Comparison of ENCODE assay signal across 12 cellular contexts in genomic region chr1:24015226-24016210, GRCh38. TPM values are rescaled to one million over a fixed set of nuclear protein-coding genes. Genes with fewer than 3 reads are reported as not detected.
DNase-seq lines count a peak whose midpoint lies in the region; ATAC-seq and TF ChIP-seq lines count a peak whose summit lies in the region.
"Had no signal": no experiment of that assay in that cellular context is flagged by ENCODE, and none has a peak within 500 bp of the region (broad histone marks: within the 10 kb centered on the region; RNA-seq: fewer than 3 reads in every experiment).

No MANE protein-coding gene starts in this region.

- H3K9me3 ChIP-seq in esophagus squamous epithelium (no peaks in the 10 kb centered on the region), mucosa of rectum (ENCODE audit: control insufficient read depth in 2 of 2, low read length in 2 of 2) (no peaks in the 10 kb centered on the region), transverse colon (no peaks in the 10 kb centered on the region), MM.1S (replicated peaks; ENCODE audit: insufficient read depth, low read length) (no peaks in the 10 kb centered on the region)

- H3K4me1 ChIP-seq in esophagus squamous epithelium, result peaks cover 6 to 38% (median 9%) of the 10 kb centered on the region in 3 donors
- peaks cover 32 to 53% of the 10 kb centered on the region in 2 donors for H3K4me1 ChIP-seq in mucosa of rectum (ENCODE audit: control insufficient read depth in 2 of 2, insufficient read depth in 2 of 2, low read length in 2 of 2)
- H3K4me1 ChIP-seq in transverse colon, result peaks cover 33 to 65% (median 58%) of the 10 kb centered on the region in 4 donors
- H3K4me1 ChIP-seq in MM.1S (ENCODE audit: low read length), result no peaks in the 10 kb centered on the region

- TF ChIP-seq EP300 in transverse colon (IDR thresholded peaks at IDR 0.05; ENCODE audit: low read depth), result no peak

- H3K4me3 ChIP-seq in esophagus squamous epithelium (no peak overlapping the region), mucosa of rectum (ENCODE audit: low read length in 2 of 2) (peak overlapping the region in 1 of 2 donors; percentile 31), transverse colon (no peak overlapping the region), MM.1S (ENCODE audit: low read length) (no peak overlapping the region)
- H3K4me3 ChIP-seq: PC-9 had no signal

- TF ChIP-seq POLR2A in esophagus squamous epithelium (IDR thresholded peaks at IDR 0.05), result no peak
- TF ChIP-seq POLR2A in transverse colon (IDR thresholded peaks at IDR 0.05), result no peak

- H3K9me2 ChIP-seq in MM.1S (replicated peaks; ENCODE audit: insufficient read depth, low read length), result no peaks in the 10 kb centered on the region

- H2AFZ ChIP-seq in MM.1S (ENCODE audit: low read length), result no peak overlapping the region
- H2AFZ ChIP-seq: PC-9 had no signal

- H3F3A ChIP-seq in MM.1S (ENCODE audit: insufficient read depth, low read length), result no peaks in the 10 kb centered on the region

- H3K27ac ChIP-seq in esophagus squamous epithelium, result peak overlapping the region in 3 of 4 donors; percentile 16 to 85 (median 67)
- H3K27ac ChIP-seq in mucosa of rectum (ENCODE audit: low read depth in 2 of 2, low read length in 2 of 2), result peak overlapping the region; percentile 37 to 45
- peak overlapping the region; percentile 92 to 96 (median 93) for H3K27ac ChIP-seq in transverse colon
- no peak overlapping the region for H3K27ac ChIP-seq in MM.1S (ENCODE audit: low read length)
- H3K27ac ChIP-seq: PC-9 had no signal

- in situ Hi-C loops in transverse colon (cut with MboI; ENCODE audit: low pct_ligation_motif_present in 1 of 4, low pct_unique_long_range_greater_than_20kb in 1 of 4, low sequenced_read_pairs in 3 of 4), result no loop called here

- WGBS in esophagus squamous epithelium, 2 donors, result 63 to 66% methylated on average over 6 of the region's 6 CpGs
- 26 to 56% methylated on average over 6 of the region's 6 CpGs for WGBS in transverse colon (ENCODE audit: low coverage in 1 of 2), 2 donors

- H3K4me2 ChIP-seq in MM.1S (ENCODE audit: low read depth, low read length), result no peak overlapping the region
- H3K4me2 ChIP-seq: PC-9 had no signal

- DNase-seq in LHCN-M2 (ENCODE audit: low read depth) (peak; percentile 54), esophagus squamous epithelium (lab: John Stamatoyannopoulos, UW) (no peak), transverse colon (no peak), posterior cingulate gyrus (no peak), MM.1S (no peak)
- DNase-seq: activated T-cell treated with anti-CD3 and anti-CD28 coated beads, Interleukin-2, amount 50 U/mL, for 1 hour; cerebellar nuclear complex; DMS53; PC-9 had no signal

- H3K27me3 ChIP-seq in esophagus squamous epithelium (no peaks in the 10 kb centered on the region), mucosa of rectum (ENCODE audit: control insufficient read depth in 2 of 2, insufficient read depth in 2 of 2, low read length in 2 of 2) (peaks cover 0 to 2% of the 10 kb centered on the region in 2 donors), transverse colon (no peaks in the 10 kb centered on the region), MM.1S (replicated peaks; ENCODE audit: insufficient read depth, low read length) (no peaks in the 10 kb centered on the region)

- H3K36me3 ChIP-seq in esophagus squamous epithelium, result no peaks in the 10 kb centered on the region
- no peaks in the 10 kb centered on the region for H3K36me3 ChIP-seq in mucosa of rectum (ENCODE audit: control insufficient read depth in 2 of 2, insufficient read depth in 2 of 2, low read length in 2 of 2)
- no peaks in the 10 kb centered on the region for H3K36me3 ChIP-seq in transverse colon
- no peaks in the 10 kb centered on the region for H3K36me3 ChIP-seq in MM.1S (replicated peaks; ENCODE audit: insufficient read depth, low read length)

- TF ChIP-seq CTCF in esophagus squamous epithelium (IDR thresholded peaks at IDR 0.05) (no peak), transverse colon (IDR thresholded peaks at IDR 0.05) (no peak), MM.1S (IDR thresholded peaks at IDR 0.05; ENCODE audit: low read length) (no peak)

- no peaks in the 10 kb centered on the region for H4K20me1 ChIP-seq in MM.1S (ENCODE audit: insufficient read depth, low read length)

- ATAC-seq in GM21390 (IDR thresholded peaks at IDR 0.05; ENCODE audit: unreplicated experiment), result no peak
- ATAC-seq in HG03439 (IDR thresholded peaks at IDR 0.05; ENCODE audit: unreplicated experiment), result no peak

- H3K9ac ChIP-seq in mucosa of rectum (ENCODE audit: low read depth in 1 of 2, low read length in 2 of 2), result no peak overlapping the region
- H3K9ac ChIP-seq in MM.1S (ENCODE audit: low read length), result no peak overlapping the region

- no peaks in the 10 kb centered on the region for H3K79me2 ChIP-seq in MM.1S (ENCODE audit: low read length)

- intact Hi-C loops in esophagus squamous epithelium (cut with DNase I) (no loop called here), transverse colon (cut with DNase I; ENCODE audit: low total_unique reads) (no loop called here), posterior cingulate gyrus (cut with DNase I) (no loop called here)

RNA-seq across cellular contexts. Expression of gene SRSF10, which starts 35.4 kb away (rescaled TPM):
- 116 and 125 TPM in 2 replicates for total RNA-seq in LHCN-M2 (2014; rRNA removed)
- polyA plus RNA-seq in LHCN-M2 (2012), result 45.2 TPM
- total RNA-seq in esophagus squamous epithelium, result 10 to 100 TPM; 45.1 to 96.1 (median 67.1) TPM
- 100 to 1,000 TPM in 1 of 4 donors, 10 to 100 TPM in 3; 58.4 to 140 (median 91.3) TPM for total RNA-seq in transverse colon

RNA-seq across cellular contexts. Expression of gene PNRC2, which starts 55.9 kb away (rescaled TPM):
- total RNA-seq in LHCN-M2 (2014; rRNA removed), result 71.4 and 88.2 TPM in 2 replicates
- polyA plus RNA-seq in LHCN-M2 (2012), result 27.5 TPM
- 100 to 1,000 TPM in 1 of 4 donors, 10 to 100 TPM in 3; 42.6 to 123 (median 88.7) TPM for total RNA-seq in esophagus squamous epithelium
- total RNA-seq in transverse colon, result 100 to 1,000 TPM in 2 of 4 donors, 10 to 100 TPM in 2; 98.0 to 136 (median 111) TPM
